In the genomic region with DNA sequence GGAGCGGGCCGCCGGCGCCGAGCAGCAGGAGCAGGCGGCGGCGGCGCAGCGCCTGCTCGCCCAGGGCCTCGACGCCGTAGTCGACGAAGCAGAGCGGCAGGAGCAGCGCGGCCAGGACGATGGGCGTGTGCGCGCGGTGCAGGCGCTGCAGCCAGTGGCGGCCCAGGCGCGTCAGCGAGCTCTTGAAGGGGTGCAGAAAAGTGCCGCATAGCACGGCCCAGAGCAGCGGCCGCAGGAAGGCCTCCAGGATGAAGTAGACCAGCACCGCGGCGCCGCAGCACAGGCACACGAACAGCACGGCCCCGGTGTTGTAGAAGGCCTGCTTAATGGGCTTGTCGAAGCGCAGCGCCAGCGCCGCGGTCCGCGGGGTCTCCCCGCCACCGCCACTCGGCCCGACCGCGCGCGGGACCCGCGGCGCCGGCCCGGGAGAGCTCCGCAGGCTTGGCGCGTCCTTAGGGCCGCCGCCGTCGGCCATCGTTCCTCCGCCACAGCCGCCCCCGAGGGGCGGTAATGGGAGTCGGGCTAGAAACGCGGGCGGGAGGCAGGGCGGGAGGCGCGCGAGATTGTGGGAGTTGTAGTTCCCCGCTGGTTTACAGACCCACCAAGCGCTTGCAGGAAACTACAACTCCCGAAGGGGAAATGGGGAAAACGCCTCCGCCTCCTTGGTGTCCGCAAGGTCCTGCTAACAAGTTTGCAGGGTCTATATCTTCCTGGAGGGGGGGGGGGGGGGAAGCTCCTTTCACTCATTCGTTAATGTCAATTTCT, we compare ENCODE assay signal across 1 cellular context.
A peak's percentile ranks its signal among the peaks of the same experiment; 100 is the strongest.
TF ChIP-seq lines count a peak whose summit lies in the region.

A gene (minus strand): TSS at position 509 of the 765 bp plus-strand sequence. CDS start 34 bp downstream, at position 475.

TF ChIP-seq in GM12878, 131 proteins besides CTCF, POLR2A, EP300 and RAD21 (continued from another document and continues in another):
- TF ChIP-seq, protein P1, sequence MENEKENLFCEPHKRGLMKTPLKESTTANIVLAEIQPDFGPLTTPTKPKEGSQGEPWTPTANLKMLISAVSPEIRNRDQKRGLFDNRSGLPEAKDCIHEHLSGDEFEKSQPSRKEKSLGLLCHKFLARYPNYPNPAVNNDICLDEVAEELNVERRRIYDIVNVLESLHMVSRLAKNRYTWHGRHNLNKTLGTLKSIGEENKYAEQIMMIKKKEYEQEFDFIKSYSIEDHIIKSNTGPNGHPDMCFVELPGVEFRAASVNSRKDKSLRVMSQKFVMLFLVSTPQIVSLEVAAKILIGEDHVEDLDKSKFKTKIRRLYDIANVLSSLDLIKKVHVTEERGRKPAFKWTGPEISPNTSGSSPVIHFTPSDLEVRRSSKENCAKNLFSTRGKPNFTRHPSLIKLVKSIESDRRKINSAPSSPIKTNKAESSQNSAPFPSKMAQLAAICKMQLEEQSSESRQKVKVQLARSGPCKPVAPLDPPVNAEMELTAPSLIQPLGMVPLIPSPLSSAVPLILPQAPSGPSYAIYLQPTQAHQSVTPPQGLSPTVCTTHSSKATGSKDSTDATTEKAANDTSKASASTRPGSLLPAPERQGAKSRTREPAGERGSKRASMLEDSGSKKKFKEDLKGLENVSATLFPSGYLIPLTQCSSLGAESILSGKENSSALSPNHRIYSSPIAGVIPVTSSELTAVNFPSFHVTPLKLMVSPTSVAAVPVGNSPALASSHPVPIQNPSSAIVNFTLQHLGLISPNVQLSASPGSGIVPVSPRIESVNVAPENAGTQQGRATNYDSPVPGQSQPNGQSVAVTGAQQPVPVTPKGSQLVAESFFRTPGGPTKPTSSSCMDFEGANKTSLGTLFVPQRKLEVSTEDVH (IDR thresholded peaks at IDR 0.05; ENCODE audit: low read depth, partially characterized antibody) = peak; percentile 47
- TF ChIP-seq POLR2AphosphoS5 (IDR thresholded peaks at IDR 0.05; ENCODE audit: low read length) (peak; percentile 71), SIX5 (IDR thresholded peaks at IDR 0.05; ENCODE audit: low read depth, low read length, severe bottlenecking) (peak; percentile 94), BMI1 (IDR thresholded peaks at IDR 0.05; ENCODE audit: borderline replicate concordance) (no peak), CHD1 (IDR thresholded peaks at IDR 0.05; ENCODE audit: low read depth, low read length) (no peak), ZNF274 (IDR thresholded peaks at IDR 0.05; ENCODE audit: insufficient read depth, insufficient read length) (no peak), NBN (IDR thresholded peaks at IDR 0.05) (peak; percentile 75; the same call in 1 of the 2 replicates), KLF5 (IDR thresholded peaks at IDR 0.05; ENCODE audit: partially characterized antibody) (peak; percentile 54), MYC (IDR thresholded peaks at IDR 0.05; ENCODE audit: insufficient read depth, insufficient read length, insufficient replicate concordance, low read length, severe bottlenecking) (peak; percentile 9), IKZF2 (IDR thresholded peaks at IDR 0.05) (peak in 1 of 2 experiments; percentile 19; a peak in 1 of 4 replicates), HCFC1 (IDR thresholded peaks at IDR 0.05; ENCODE audit: low read length) (peak; percentile 96), PML (IDR thresholded peaks at IDR 0.05; ENCODE audit: low read length) (0 out of 2 replicates have a peak, but pooled peaks have one; percentile 53), PAX8 (IDR thresholded peaks at IDR 0.05) (no peak), NR2F1 (conservative IDR thresholded peaks at IDR 0.05) (peak; percentile 67), ATF7 (IDR thresholded peaks at IDR 0.05; ENCODE audit: low read depth) (peak; percentile 63), RFX5 (IDR thresholded peaks at IDR 0.05; ENCODE audit: low read depth, low read length) (no peak), ESRRA (IDR thresholded peaks at IDR 0.05; ENCODE audit: low read length) (no peak), CREM (IDR thresholded peaks at IDR 0.05; ENCODE audit: low read depth) (peak; percentile 83; the same call in 1 of the 2 replicates), MTA2 (IDR thresholded peaks at IDR 0.05; ENCODE audit: low read depth) (0 out of 2 replicates have a peak, but pooled peaks have one; percentile 19), LARP7 (IDR thresholded peaks at IDR 0.05) (peak; percentile 91), IKZF1 (conservative IDR thresholded peaks at IDR 0.05) (peak; percentile 99), KDM1A (IDR thresholded peaks at IDR 0.05; ENCODE audit: borderline replicate concordance) (no peak), NFXL1 (IDR thresholded peaks at IDR 0.05; ENCODE audit: borderline replicate concordance) (no peak), YBX1 (IDR thresholded peaks at IDR 0.05) (no peak), SMARCA5 (IDR thresholded peaks at IDR 0.05) (peak; percentile 65), ZNF384 (IDR thresholded peaks at IDR 0.05; ENCODE audit: borderline replicate concordance, low read depth, low read length) (no peak), FOS (IDR thresholded peaks at IDR 0.05; ENCODE audit: borderline replicate concordance, extremely low read depth, insufficient read length) (no peak), TAF1 (IDR thresholded peaks at IDR 0.05; ENCODE audit: borderline replicate concordance, low read depth, low read length) (peak; percentile 82), GATAD2B (conservative IDR thresholded peaks at IDR 0.05; ENCODE audit: low read depth) (peak; percentile 87; the same call in 1 of the 2 replicates), DPF2 (IDR thresholded peaks at IDR 0.05) (peak; percentile 82; the same call in 1 of the 2 replicates), TCF7 (IDR thresholded peaks at IDR 0.05; ENCODE audit: borderline replicate concordance) (no peak), GABPA (IDR thresholded peaks at IDR 0.05; ENCODE audit: low read depth) (peak; percentile 37; the same call in 1 of the 2 replicates), RUNX3 (IDR thresholded peaks at IDR 0.05; ENCODE audit: low read length) (peak; percentile 47; the same call in 1 of the 2 replicates), CBFB (IDR thresholded peaks at IDR 0.05; ENCODE audit: low read depth) (0 out of 2 replicates have a peak, but pooled peaks have one; percentile 89)
- TF ChIP-seq, protein P2, sequence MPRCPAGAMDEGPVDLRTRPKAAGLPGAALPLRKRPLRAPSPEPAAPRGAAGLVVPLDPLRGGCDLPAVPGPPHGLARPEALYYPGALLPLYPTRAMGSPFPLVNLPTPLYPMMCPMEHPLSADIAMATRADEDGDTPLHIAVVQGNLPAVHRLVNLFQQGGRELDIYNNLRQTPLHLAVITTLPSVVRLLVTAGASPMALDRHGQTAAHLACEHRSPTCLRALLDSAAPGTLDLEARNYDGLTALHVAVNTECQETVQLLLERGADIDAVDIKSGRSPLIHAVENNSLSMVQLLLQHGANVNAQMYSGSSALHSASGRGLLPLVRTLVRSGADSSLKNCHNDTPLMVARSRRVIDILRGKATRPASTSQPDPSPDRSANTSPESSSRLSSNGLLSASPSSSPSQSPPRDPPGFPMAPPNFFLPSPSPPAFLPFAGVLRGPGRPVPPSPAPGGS (IDR thresholded peaks at IDR 0.05; ENCODE audit: borderline replicate concordance, insufficient read depth, low read depth, low read length, poor library complexity, severe bottlenecking) = no peak
- TF ChIP-seq, protein P3, sequence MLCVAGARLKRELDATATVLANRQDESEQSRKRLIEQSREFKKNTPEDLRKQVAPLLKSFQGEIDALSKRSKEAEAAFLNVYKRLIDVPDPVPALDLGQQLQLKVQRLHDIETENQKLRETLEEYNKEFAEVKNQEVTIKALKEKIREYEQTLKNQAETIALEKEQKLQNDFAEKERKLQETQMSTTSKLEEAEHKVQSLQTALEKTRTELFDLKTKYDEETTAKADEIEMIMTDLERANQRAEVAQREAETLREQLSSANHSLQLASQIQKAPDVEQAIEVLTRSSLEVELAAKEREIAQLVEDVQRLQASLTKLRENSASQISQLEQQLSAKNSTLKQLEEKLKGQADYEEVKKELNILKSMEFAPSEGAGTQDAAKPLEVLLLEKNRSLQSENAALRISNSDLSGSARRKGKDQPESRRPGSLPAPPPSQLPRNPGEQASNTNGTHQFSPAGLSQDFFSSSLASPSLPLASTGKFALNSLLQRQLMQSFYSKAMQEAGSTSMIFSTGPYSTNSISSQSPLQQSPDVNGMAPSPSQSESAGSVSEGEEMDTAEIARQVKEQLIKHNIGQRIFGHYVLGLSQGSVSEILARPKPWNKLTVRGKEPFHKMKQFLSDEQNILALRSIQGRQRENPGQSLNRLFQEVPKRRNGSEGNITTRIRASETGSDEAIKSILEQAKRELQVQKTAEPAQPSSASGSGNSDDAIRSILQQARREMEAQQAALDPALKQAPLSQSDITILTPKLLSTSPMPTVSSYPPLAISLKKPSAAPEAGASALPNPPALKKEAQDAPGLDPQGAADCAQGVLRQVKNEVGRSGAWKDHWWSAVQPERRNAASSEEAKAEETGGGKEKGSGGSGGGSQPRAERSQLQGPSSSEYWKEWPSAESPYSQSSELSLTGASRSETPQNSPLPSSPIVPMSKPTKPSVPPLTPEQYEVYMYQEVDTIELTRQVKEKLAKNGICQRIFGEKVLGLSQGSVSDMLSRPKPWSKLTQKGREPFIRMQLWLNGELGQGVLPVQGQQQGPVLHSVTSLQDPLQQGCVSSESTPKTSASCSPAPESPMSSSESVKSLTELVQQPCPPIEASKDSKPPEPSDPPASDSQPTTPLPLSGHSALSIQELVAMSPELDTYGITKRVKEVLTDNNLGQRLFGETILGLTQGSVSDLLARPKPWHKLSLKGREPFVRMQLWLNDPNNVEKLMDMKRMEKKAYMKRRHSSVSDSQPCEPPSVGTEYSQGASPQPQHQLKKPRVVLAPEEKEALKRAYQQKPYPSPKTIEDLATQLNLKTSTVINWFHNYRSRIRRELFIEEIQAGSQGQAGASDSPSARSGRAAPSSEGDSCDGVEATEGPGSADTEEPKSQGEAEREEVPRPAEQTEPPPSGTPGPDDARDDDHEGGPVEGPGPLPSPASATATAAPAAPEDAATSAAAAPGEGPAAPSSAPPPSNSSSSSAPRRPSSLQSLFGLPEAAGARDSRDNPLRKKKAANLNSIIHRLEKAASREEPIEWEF (IDR thresholded peaks at IDR 0.05; ENCODE audit: insufficient replicate concordance, low read depth, low read length) = no peak
- TF ChIP-seq, protein P4, sequence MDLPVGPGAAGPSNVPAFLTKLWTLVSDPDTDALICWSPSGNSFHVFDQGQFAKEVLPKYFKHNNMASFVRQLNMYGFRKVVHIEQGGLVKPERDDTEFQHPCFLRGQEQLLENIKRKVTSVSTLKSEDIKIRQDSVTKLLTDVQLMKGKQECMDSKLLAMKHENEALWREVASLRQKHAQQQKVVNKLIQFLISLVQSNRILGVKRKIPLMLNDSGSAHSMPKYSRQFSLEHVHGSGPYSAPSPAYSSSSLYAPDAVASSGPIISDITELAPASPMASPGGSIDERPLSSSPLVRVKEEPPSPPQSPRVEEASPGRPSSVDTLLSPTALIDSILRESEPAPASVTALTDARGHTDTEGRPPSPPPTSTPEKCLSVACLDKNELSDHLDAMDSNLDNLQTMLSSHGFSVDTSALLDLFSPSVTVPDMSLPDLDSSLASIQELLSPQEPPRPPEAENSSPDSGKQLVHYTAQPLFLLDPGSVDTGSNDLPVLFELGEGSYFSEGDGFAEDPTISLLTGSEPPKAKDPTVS (IDR thresholded peaks at IDR 0.05; ENCODE audit: low read depth, low read length) = no peak
- TF ChIP-seq, protein P5, sequence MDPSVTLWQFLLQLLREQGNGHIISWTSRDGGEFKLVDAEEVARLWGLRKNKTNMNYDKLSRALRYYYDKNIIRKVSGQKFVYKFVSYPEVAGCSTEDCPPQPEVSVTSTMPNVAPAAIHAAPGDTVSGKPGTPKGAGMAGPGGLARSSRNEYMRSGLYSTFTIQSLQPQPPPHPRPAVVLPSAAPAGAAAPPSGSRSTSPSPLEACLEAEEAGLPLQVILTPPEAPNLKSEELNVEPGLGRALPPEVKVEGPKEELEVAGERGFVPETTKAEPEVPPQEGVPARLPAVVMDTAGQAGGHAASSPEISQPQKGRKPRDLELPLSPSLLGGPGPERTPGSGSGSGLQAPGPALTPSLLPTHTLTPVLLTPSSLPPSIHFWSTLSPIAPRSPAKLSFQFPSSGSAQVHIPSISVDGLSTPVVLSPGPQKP (IDR thresholded peaks at IDR 0.05; ENCODE audit: low read depth, low read length) = peak; percentile 58; the same call in 1 of the 2 replicates
- TF ChIP-seq, protein P6, sequence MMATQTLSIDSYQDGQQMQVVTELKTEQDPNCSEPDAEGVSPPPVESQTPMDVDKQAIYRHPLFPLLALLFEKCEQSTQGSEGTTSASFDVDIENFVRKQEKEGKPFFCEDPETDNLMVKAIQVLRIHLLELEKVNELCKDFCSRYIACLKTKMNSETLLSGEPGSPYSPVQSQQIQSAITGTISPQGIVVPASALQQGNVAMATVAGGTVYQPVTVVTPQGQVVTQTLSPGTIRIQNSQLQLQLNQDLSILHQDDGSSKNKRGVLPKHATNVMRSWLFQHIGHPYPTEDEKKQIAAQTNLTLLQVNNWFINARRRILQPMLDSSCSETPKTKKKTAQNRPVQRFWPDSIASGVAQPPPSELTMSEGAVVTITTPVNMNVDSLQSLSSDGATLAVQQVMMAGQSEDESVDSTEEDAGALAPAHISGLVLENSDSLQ (IDR thresholded peaks at IDR 0.05) = peak; percentile 86
- TF ChIP-seq, protein P7, sequence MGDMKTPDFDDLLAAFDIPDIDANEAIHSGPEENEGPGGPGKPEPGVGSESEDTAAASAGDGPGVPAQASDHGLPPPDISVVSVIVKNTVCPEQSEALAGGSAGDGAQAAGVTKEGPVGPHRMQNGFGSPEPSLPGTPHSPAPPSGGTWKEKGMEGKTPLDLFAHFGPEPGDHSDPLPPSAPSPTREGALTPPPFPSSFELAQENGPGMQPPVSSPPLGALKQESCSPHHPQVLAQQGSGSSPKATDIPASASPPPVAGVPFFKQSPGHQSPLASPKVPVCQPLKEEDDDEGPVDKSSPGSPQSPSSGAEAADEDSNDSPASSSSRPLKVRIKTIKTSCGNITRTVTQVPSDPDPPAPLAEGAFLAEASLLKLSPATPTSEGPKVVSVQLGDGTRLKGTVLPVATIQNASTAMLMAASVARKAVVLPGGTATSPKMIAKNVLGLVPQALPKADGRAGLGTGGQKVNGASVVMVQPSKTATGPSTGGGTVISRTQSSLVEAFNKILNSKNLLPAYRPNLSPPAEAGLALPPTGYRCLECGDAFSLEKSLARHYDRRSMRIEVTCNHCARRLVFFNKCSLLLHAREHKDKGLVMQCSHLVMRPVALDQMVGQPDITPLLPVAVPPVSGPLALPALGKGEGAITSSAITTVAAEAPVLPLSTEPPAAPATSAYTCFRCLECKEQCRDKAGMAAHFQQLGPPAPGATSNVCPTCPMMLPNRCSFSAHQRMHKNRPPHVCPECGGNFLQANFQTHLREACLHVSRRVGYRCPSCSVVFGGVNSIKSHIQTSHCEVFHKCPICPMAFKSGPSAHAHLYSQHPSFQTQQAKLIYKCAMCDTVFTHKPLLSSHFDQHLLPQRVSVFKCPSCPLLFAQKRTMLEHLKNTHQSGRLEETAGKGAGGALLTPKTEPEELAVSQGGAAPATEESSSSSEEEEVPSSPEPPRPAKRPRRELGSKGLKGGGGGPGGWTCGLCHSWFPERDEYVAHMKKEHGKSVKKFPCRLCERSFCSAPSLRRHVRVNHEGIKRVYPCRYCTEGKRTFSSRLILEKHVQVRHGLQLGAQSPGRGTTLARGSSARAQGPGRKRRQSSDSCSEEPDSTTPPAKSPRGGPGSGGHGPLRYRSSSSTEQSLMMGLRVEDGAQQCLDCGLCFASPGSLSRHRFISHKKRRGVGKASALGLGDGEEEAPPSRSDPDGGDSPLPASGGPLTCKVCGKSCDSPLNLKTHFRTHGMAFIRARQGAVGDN (IDR thresholded peaks at IDR 0.05) = peak; percentile 68
